Comparison of ENCODE assay signal across 22 cellular contexts in genomic region chr9:13934411-13934810, GRCh38.
"Had no signal": no experiment of that assay in that cellular context is flagged by ENCODE, and none has a peak within 500 bp of the region (broad histone marks: within the 10 kb centered on the region; RNA-seq: fewer than 3 reads in every experiment).

No MANE protein-coding gene starts in this region.

- H3K4me3 ChIP-seq: ascending aorta, coronary artery, lower lobe of right lung, pancreas, smooth muscle cell, stomach, vagina had no signal

- H3K36me3 ChIP-seq: ascending aorta, lower lobe of right lung, pancreas, stomach, vagina had no signal

- ATAC-seq: activated CD8-positive, alpha-beta T cell treated with anti-CD3 and anti-CD28 coated beads, Interleukin-2, amount 10 ng/mL, durations not matched to agents 7 days and 5 days; activated T-cell treated with anti-CD3 and anti-CD28 coated beads, Interleukin-2, amount 50 U/mL, for 4 hours; foreskin keratinocyte; left colon; lower lobe of right lung; naive thymus-derived CD8-positive, alpha-beta T cell; pancreas; sciatic nerve; stimulated activated effector memory CD8-positive, alpha-beta T cell treated with anti-CD3 and anti-CD28 coated beads, Interleukin-12 subunit alpha, Interleukin-12 subunit beta, amount 100 ng/mL, for 72 hours had no signal

- H3K9me3 ChIP-seq: ascending aorta, lower lobe of right lung, pancreas, stomach, vagina had no signal

- H3K36me3 Mint-ChIP-seq: naive thymus-derived CD8-positive, alpha-beta T cell; stimulated activated effector memory CD8-positive, alpha-beta T cell treated with anti-CD3 and anti-CD28 coated beads, Interleukin-12 subunit alpha, Interleukin-12 subunit beta, amount 100 ng/mL, for 72 hours had no signal

- H3K9me3 Mint-ChIP-seq: activated CD4-positive, alpha-beta T cell treated with anti-CD3 and anti-CD28 coated beads, Interleukin-2, amount 10 ng/mL, durations not matched to agents 7 days and 5 days; activated T-cell treated with anti-CD3 and anti-CD28 coated beads, Interleukin-2, amount 50 U/mL, for 4 hours had no signal

- H3K27me3 ChIP-seq: ascending aorta, foreskin keratinocyte, pancreas, stomach, vagina had no signal

- H3K4me3 Mint-ChIP-seq: activated CD4-positive, alpha-beta T cell treated with anti-CD3 and anti-CD28 coated beads, Interleukin-2, amount 10 ng/mL, durations not matched to agents 7 days and 5 days; activated CD8-positive, alpha-beta T cell treated with anti-CD3 and anti-CD28 coated beads, Interleukin-2, amount 10 ng/mL, durations not matched to agents 7 days and 5 days; activated T-cell treated with anti-CD3 and anti-CD28 coated beads, Interleukin-2, amount 50 U/mL, for 4 hours; naive thymus-derived CD8-positive, alpha-beta T cell; stimulated activated effector memory CD8-positive, alpha-beta T cell treated with anti-CD3 and anti-CD28 coated beads, Interleukin-12 subunit alpha, Interleukin-12 subunit beta, amount 100 ng/mL, for 72 hours had no signal

- H3K27ac Mint-ChIP-seq: activated CD4-positive, alpha-beta T cell treated with anti-CD3 and anti-CD28 coated beads, Interleukin-2, amount 10 ng/mL, durations not matched to agents 7 days and 5 days; activated CD8-positive, alpha-beta T cell treated with anti-CD3 and anti-CD28 coated beads, Interleukin-2, amount 10 ng/mL, durations not matched to agents 7 days and 5 days; naive thymus-derived CD8-positive, alpha-beta T cell; stimulated activated effector memory CD8-positive, alpha-beta T cell treated with anti-CD3 and anti-CD28 coated beads, Interleukin-12 subunit alpha, Interleukin-12 subunit beta, amount 100 ng/mL, for 72 hours had no signal

- H3K27me3 Mint-ChIP-seq: activated CD4-positive, alpha-beta T cell treated with anti-CD3 and anti-CD28 coated beads, Interleukin-2, amount 10 ng/mL, durations not matched to agents 7 days and 5 days; naive thymus-derived CD8-positive, alpha-beta T cell had no signal

- H3K4me1 ChIP-seq: vagina had no signal

- H3K27ac ChIP-seq: ascending aorta, coronary artery, foreskin keratinocyte, lower lobe of right lung, pancreas, stomach, vagina had no signal

- DNase-seq: activated CD4-positive, alpha-beta T cell treated with anti-CD3 and anti-CD28 coated beads, Interleukin-2, amount 10 ng/mL, durations not matched to agents 7 days and 5 days; activated CD8-positive, alpha-beta T cell treated with anti-CD3 and anti-CD28 coated beads, Interleukin-2, amount 10 ng/mL, durations not matched to agents 7 days and 5 days; activated effector memory CD4-positive, alpha-beta T cell treated with Interleukin-2 at 50 U/mL for 16 hours; activated naive CD4-positive, alpha-beta T cell treated with anti-CD3 and anti-CD28 coated beads, Interleukin-2, amount 50 U/mL, for 16 hours; activated T-cell treated with anti-CD3 and anti-CD28 coated beads, Interleukin-2, amount 50 U/mL, for 4 hours; foreskin keratinocyte; glutamatergic neuron; hypothalamus; islet precursor cell; left colon; lower lobe of right lung; naive thymus-derived CD8-positive, alpha-beta T cell; pancreas; stimulated activated CD4-positive, alpha-beta T cell treated with anti-CD3 and anti-CD28 coated beads, Interleukin-4, amount 100 ng/mL, for 1 hour; stomach; trophoblast cell had no signal

- H3K4me1 Mint-ChIP-seq: activated CD4-positive, alpha-beta T cell treated with anti-CD3 and anti-CD28 coated beads, Interleukin-2, amount 10 ng/mL, durations not matched to agents 7 days and 5 days; naive thymus-derived CD8-positive, alpha-beta T cell; stimulated activated effector memory CD8-positive, alpha-beta T cell treated with anti-CD3 and anti-CD28 coated beads, Interleukin-12 subunit alpha, Interleukin-12 subunit beta, amount 100 ng/mL, for 72 hours had no signal
